In the genomic region with DNA sequence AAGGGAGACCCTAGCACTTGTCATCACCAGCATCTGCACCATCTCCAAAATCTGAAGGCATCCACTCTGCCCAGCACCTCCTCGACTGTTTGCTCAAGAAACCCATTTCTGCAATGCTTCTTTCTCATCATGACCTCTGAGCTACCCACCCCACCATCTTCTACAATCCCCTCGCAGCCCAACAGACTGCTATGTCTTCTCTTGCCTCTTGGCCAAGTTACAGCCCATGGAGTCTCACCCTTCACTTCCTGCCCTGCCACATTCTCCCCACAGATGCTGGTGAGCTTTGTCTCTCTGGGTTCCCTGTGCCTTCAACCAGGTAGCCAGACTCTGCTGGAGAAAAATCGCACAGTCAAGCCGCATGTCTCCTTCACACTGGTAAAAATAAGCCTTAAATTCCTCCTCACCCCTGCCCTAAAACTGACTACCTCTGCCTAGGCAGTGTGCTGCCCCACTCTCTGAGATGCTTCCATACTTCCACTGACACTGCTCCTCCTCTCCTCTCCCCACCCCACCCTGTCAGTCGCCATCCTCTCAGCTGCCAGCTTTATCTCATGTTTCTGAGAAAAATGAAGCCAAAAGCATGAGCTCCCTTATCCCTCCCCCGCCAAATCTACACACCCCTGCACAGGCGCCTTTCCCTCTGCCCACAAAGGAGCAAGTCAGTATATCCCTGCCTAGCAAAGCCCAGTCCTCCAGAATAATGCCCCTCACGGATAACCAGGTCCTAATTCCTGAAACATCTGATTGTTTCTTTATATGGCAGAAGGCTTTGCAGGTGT, we compare ENCODE assay signal across 28 cellular contexts. TPM values are rescaled to one million over a fixed set of nuclear protein-coding genes. Genes with fewer than 3 reads are reported as not detected.
DNase-seq lines count a peak whose midpoint lies in the region; ATAC-seq lines count a peak whose summit lies in the region.
"Had no signal": no experiment of that assay in that cellular context is flagged by ENCODE, and none has a peak within 500 bp of the region (broad histone marks: within the 10 kb centered on the region; RNA-seq: fewer than 3 reads in every experiment).

No MANE protein-coding gene starts in this region.

- H3K23ac ChIP-seq in trophoblast cell (ENCODE audit: low read length), result peak overlapping the region; percentile 31

- no peak overlapping the region for H2BK120ac ChIP-seq in trophoblast cell (ENCODE audit: insufficient read depth, low read length, poor library complexity)

- no peak overlapping the region for H4K12ac ChIP-seq in trophoblast cell (ENCODE audit: low read depth, low read length)

- H3K18ac ChIP-seq in trophoblast cell (ENCODE audit: low read length), result no peak overlapping the region

- ATAC-seq in HG02938 (IDR thresholded peaks at IDR 0.05; ENCODE audit: unreplicated experiment), result no peak
- ATAC-seq: PC-3 had no signal

- no peak overlapping the region for H3K4me2 ChIP-seq in trophoblast cell (ENCODE audit: low read length)
- H3K4me2 ChIP-seq: BLaER1 had no signal

- H2BK12ac ChIP-seq in trophoblast cell (ENCODE audit: low read length), result no peak overlapping the region

- peaks cover 1% of the 10 kb centered on the region for H3K9me3 ChIP-seq in trophoblast cell (ENCODE audit: insufficient read depth, low read depth, low read length)
- H3K9me3 ChIP-seq: Caco-2, HAP-1, MG63 had no signal

- H2AK5ac ChIP-seq in trophoblast cell (ENCODE audit: low read length), result no peak overlapping the region

- no peak overlapping the region for H2AFZ ChIP-seq in trophoblast cell (ENCODE audit: insufficient read depth, low read length, poor library complexity)
- H2AFZ ChIP-seq: GM23248 had no signal

- H3K27me3 ChIP-seq in trophoblast cell (ENCODE audit: insufficient read depth, low read length), result no peaks in the 10 kb centered on the region
- H3K27me3 ChIP-seq: BLaER1, MG63 had no signal

- WGBS in trophoblast cell (ENCODE audit: extremely low coverage, insufficient coverage, insufficient read length), result no CpG with 5 or more reads among the region's 8 CpGs

- peak; percentile 82 for DNase-seq in NCI-H82 treated with DMSO at 0.1 percent for 48 hours (lab: John Stamatoyannopoulos, UW; ENCODE audit: unreplicated experiment)
- no peak for DNase-seq in NCI-H82 (lab: John Stamatoyannopoulos, UW)
- peak; percentile 87 for DNase-seq in OCI-M1 (lab: John Stamatoyannopoulos, UW)
- DNase-seq in ecto neural progenitor cell (ENCODE audit: low spot score), result peak; percentile 40
- no peak for DNase-seq in trophoblast cell
- no peak for DNase-seq in superior temporal gyrus (ENCODE audit: extremely low spot score)
- no peak for DNase-seq in NCI-H524 (lab: John Stamatoyannopoulos, UW)
- DNase-seq: ACHN; Caco-2; CD4-positive, alpha-beta T cell; DMS 273 treated with DMSO at 0.1 percent for 48 hours; DMS79 treated with DMSO at 0.1 percent for 48 hours; GM23248; MG63; NCI-H1048; NCI-H1436 treated with DMSO at 0.1 percent for 48 hours; NCI-H1930; NCI-H2227 treated with DMSO at 0.1 percent for 48 hours; NCI-H510A; NCI-H748 treated with DMSO at 0.1 percent for 48 hours; PC-3; SHP77; SW 1271 had no signal

- H3K14ac ChIP-seq in trophoblast cell (ENCODE audit: low read length), result no peak overlapping the region

- H2BK5ac ChIP-seq in trophoblast cell (ENCODE audit: low read depth, low read length, poor library complexity), result no peak overlapping the region

- no peaks in the 10 kb centered on the region for H3K36me3 ChIP-seq in trophoblast cell (ENCODE audit: control insufficient read depth in 1 of 2, insufficient read depth in 2 of 2, low read length in 2 of 2)
- H3K36me3 ChIP-seq: BLaER1, HAP-1 had no signal

- H4K8ac ChIP-seq in trophoblast cell (ENCODE audit: low read depth, low read length), result no peak overlapping the region

- peaks cover 12% of the 10 kb centered on the region for H3K79me2 ChIP-seq in trophoblast cell (ENCODE audit: control insufficient read depth, insufficient read depth, low read length, poor library complexity)

- no peak overlapping the region for H3K27ac ChIP-seq in trophoblast cell (ENCODE audit: low read depth, low read length)
- H3K27ac ChIP-seq: 22Rv1, BLaER1, GM23248, SK-N-MC had no signal

- no peak overlapping the region for H4K91ac ChIP-seq in trophoblast cell (ENCODE audit: low read depth, low read length)

- H3K4me1 ChIP-seq in trophoblast cell (ENCODE audit: control insufficient read depth in 1 of 2, insufficient read depth in 2 of 2, low read length in 2 of 2), result peaks cover 6 to 7% of the 10 kb centered on the region in 2 experiments

- H3K9ac ChIP-seq in trophoblast cell (ENCODE audit: low read length), result no peak overlapping the region
- H3K9ac ChIP-seq: BLaER1, GM23248 had no signal

- H3K4me3 ChIP-seq in trophoblast cell (ENCODE audit: low read depth, low read length), result no peak overlapping the region
- H3K4me3 ChIP-seq: BLaER1, GM23248, HAP-1, MG63, SK-N-MC had no signal

- H3K4ac ChIP-seq in trophoblast cell (ENCODE audit: low read depth, low read length), result no peak overlapping the region

- peaks cover 11% of the 10 kb centered on the region for H3K79me1 ChIP-seq in trophoblast cell (ENCODE audit: low read length)

RNA-seq across cellular contexts. Expression of a gene that starts 2.3 kb away (rescaled TPM):
- 163 and 167 TPM in 2 replicates for polyA plus RNA-seq in trophoblast cell (2013)

Comparison
In these comparisons a context has a peak if more than half of its experiments do, and no peak if none do; other contexts are left out.
1. DNase-seq: peak in NCI-H82 treated with DMSO at 0.1 percent for 48 hours (single experiment), OCI-M1 (single experiment) and ecto neural progenitor cell (single experiment); none in NCI-H82 (single experiment), trophoblast cell (0 of 2), superior temporal gyrus (single experiment) and NCI-H524 (0 of 2).